ENCODE assay signal across 1 cellular context in the genomic region with DNA sequence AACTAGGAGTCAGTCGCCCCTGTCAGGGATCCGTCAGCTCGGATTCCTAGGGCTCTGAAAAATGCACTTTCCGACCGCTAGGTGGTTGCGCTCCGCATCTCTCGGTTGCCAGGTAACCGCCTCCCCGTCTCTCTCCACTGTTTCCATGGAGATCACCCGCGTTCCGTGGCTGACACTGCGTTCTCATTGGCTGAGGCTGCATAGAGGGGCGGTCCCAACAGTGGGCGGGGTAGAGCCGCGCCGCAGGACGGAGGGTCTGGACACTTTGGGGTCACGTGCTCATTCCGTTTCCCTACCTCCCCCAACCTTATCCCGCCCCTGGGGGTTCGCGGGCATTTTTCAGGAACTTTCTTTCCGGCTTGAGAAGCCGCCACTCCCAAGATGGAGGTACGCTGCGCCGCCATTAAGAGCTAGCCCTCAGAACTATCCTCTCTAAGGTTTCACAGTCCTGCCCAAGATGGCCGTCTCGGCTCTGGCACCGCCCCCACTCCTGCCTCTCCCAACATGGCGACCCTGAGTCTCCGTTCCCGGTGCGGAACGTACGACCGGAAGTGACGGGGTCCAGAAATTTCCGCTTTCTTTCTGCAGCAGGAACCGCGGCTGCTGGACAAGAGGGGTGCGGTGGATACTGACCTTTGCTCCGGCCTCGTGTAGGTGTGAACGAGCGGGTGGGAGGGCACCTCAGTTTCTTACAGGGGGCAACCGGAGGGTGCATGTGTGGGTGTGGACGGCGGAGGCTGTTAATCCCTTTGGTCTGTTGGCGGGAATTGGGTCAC.
TF ChIP-seq lines count a peak whose summit lies in the region.

A gene (minus strand): TSS at position 65 of the 776 bp plus-strand sequence. CDS start 105 bp downstream, outside the sequence.
A gene with protein sequence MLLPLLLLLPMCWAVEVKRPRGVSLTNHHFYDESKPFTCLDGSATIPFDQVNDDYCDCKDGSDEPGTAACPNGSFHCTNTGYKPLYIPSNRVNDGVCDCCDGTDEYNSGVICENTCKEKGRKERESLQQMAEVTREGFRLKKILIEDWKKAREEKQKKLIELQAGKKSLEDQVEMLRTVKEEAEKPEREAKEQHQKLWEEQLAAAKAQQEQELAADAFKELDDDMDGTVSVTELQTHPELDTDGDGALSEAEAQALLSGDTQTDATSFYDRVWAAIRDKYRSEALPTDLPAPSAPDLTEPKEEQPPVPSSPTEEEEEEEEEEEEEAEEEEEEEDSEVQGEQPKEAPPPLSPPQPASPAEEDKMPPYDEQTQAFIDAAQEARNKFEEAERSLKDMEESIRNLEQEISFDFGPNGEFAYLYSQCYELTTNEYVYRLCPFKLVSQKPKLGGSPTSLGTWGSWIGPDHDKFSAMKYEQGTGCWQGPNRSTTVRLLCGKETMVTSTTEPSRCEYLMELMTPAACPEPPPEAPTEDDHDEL (plus strand): TSS at position 579 of the 776 bp plus-strand sequence. CDS start 483 bp downstream, outside the sequence.

TF ChIP-seq in HepG2, 621 proteins besides CTCF, POLR2A, EP300 and RAD21 (continued from another document and continues in another):
- TF ChIP-seq, protein P1, sequence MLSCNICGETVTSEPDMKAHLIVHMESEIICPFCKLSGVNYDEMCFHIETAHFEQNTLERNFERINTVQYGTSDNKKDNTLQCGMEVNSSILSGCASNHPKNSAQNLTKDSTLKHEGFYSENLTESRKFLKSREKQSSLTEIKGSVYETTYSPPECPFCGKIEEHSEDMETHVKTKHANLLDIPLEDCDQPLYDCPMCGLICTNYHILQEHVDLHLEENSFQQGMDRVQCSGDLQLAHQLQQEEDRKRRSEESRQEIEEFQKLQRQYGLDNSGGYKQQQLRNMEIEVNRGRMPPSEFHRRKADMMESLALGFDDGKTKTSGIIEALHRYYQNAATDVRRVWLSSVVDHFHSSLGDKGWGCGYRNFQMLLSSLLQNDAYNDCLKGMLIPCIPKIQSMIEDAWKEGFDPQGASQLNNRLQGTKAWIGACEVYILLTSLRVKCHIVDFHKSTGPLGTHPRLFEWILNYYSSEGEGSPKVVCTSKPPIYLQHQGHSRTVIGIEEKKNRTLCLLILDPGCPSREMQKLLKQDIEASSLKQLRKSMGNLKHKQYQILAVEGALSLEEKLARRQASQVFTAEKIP (CRISPR knock-in tag; IDR thresholded peaks at IDR 0.05; ENCODE audit: borderline replicate concordance) = no peak
- TF ChIP-seq ZNF839 (CRISPR knock-in tag; IDR thresholded peaks at IDR 0.05; ENCODE audit: borderline replicate concordance) = no peak; the same call in 1 of the 2 replicates
- TF ChIP-seq, protein P2, sequence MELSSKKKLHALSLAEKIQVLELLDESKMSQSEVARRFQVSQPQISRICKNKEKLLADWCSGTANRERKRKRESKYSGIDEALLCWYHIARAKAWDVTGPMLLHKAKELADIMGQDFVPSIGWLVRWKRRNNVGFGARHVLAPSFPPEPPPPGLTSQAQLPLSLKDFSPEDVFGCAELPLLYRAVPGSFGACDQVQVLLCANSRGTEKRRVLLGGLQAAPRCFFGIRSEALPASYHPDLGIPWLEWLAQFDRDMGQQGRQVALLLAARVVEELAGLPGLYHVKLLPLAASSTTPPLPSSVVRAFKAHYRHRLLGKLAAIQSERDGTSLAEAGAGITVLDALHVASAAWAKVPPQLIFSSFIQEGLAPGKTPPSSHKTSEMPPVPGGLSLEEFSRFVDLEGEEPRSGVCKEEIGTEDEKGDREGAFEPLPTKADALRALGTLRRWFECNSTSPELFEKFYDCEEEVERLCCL (CRISPR knock-in tag; IDR thresholded peaks at IDR 0.05; ENCODE audit: borderline replicate concordance) = 0 out of 2 replicates have a peak, but pooled peaks have one; percentile 28
- no peak for TF ChIP-seq SMARCE1 (IDR thresholded peaks at IDR 0.05; ENCODE audit: borderline replicate concordance)
- TF ChIP-seq, protein P3, sequence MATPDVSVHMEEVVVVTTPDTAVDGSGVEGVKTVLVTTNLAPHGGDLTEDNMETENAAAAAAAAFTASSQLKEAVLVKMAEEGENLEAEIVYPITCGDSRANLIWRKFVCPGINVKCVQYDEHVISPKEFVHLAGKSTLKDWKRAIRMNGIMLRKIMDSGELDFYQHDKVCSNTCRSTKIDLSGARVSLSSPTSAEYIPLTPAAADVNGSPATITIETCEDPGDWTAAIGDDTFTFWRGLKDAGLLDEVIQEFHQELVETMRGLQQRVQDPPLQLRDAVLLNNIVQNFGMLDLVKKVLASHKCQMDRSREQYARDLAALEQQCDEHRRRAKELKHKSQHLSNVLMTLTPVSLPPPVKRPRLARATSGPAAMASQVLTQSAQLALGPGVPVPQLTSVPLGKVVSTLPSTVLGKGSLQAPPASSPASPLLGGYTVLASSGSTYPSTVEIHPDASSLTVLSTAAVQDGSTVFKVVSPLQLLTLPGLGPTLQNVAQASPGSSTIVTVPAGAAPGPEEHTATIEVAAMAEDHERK (CRISPR knock-in tag; IDR thresholded peaks at IDR 0.05; ENCODE audit: low read depth) = peak; percentile 93
- TF ChIP-seq ZNF136 (CRISPR knock-in tag; IDR thresholded peaks at IDR 0.05; ENCODE audit: low read depth) = no peak
- peak; percentile 83 for TF ChIP-seq ETV5 (CRISPR knock-in tag; IDR thresholded peaks at IDR 0.05; ENCODE audit: borderline replicate concordance)
- no peak for TF ChIP-seq ZNF367 (CRISPR knock-in tag; IDR thresholded peaks at IDR 0.05; ENCODE audit: borderline replicate concordance)
- TF ChIP-seq ARNTL (CRISPR knock-in tag; IDR thresholded peaks at IDR 0.05) = 0 out of 2 replicates have a peak, but pooled peaks have one; percentile 18
- TF ChIP-seq ZNF17 (CRISPR knock-in tag; IDR thresholded peaks at IDR 0.05) = no peak
- TF ChIP-seq, protein P4, sequence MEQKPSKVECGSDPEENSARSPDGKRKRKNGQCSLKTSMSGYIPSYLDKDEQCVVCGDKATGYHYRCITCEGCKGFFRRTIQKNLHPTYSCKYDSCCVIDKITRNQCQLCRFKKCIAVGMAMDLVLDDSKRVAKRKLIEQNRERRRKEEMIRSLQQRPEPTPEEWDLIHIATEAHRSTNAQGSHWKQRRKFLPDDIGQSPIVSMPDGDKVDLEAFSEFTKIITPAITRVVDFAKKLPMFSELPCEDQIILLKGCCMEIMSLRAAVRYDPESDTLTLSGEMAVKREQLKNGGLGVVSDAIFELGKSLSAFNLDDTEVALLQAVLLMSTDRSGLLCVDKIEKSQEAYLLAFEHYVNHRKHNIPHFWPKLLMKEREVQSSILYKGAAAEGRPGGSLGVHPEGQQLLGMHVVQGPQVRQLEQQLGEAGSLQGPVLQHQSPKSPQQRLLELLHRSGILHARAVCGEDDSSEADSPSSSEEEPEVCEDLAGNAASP (CRISPR knock-in tag; IDR thresholded peaks at IDR 0.05; ENCODE audit: borderline replicate concordance) = peak; percentile 62
- TF ChIP-seq ZSCAN22 (CRISPR knock-in tag; IDR thresholded peaks at IDR 0.05) = no peak
- TF ChIP-seq, protein P5, sequence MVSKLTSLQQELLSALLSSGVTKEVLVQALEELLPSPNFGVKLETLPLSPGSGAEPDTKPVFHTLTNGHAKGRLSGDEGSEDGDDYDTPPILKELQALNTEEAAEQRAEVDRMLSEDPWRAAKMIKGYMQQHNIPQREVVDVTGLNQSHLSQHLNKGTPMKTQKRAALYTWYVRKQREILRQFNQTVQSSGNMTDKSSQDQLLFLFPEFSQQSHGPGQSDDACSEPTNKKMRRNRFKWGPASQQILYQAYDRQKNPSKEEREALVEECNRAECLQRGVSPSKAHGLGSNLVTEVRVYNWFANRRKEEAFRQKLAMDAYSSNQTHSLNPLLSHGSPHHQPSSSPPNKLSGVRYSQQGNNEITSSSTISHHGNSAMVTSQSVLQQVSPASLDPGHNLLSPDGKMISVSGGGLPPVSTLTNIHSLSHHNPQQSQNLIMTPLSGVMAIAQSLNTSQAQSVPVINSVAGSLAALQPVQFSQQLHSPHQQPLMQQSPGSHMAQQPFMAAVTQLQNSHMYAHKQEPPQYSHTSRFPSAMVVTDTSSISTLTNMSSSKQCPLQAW (CRISPR knock-in tag; IDR thresholded peaks at IDR 0.05) = peak; percentile 97
- TF ChIP-seq, protein P6, sequence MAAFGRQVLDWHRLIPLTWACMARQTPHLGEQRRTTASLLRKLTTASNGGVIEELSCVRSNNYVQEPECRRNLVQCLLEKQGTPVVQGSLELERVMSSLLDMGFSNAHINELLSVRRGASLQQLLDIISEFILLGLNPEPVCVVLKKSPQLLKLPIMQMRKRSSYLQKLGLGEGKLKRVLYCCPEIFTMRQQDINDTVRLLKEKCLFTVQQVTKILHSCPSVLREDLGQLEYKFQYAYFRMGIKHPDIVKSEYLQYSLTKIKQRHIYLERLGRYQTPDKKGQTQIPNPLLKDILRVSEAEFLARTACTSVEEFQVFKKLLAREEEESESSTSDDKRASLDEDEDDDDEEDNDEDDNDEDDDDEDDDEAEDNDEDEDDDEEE (CRISPR knock-in tag; IDR thresholded peaks at IDR 0.05) = peak; percentile 92; the same call in 1 of the 2 replicates
- TF ChIP-seq ATF7-NPFF (CRISPR knock-in tag; IDR thresholded peaks at IDR 0.05; ENCODE audit: low read depth) = no peak
- TF ChIP-seq NR1H2 (CRISPR knock-in tag; IDR thresholded peaks at IDR 0.05; ENCODE audit: borderline replicate concordance, low read depth) = 0 out of 2 replicates have a peak, but pooled peaks have one; percentile 20
- peak; percentile 68 for TF ChIP-seq ASH2L (IDR thresholded peaks at IDR 0.05; ENCODE audit: insufficient read length, low read depth, low read length)
- no peak for TF ChIP-seq SRSF9 (IDR thresholded peaks at IDR 0.05; ENCODE audit: borderline replicate concordance, insufficient read depth, low read depth, low read length, poor library complexity, severe bottlenecking)
- no peak for TF ChIP-seq ZNF282 (IDR thresholded peaks at IDR 0.05; ENCODE audit: partially characterized antibody)
- TF ChIP-seq, protein P7, sequence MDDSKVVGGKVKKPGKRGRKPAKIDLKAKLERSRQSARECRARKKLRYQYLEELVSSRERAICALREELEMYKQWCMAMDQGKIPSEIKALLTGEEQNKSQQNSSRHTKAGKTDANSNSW (CRISPR knock-in tag; IDR thresholded peaks at IDR 0.05; ENCODE audit: borderline replicate concordance) = 0 out of 2 replicates have a peak, but pooled peaks have one; percentile 48
- peak; percentile 38; the same call in 1 of the 2 replicates for TF ChIP-seq ZNF777 (CRISPR knock-in tag; IDR thresholded peaks at IDR 0.05)
- no peak for TF ChIP-seq ZNF713 (CRISPR knock-in tag; IDR thresholded peaks at IDR 0.05)
- TF ChIP-seq, protein P8, sequence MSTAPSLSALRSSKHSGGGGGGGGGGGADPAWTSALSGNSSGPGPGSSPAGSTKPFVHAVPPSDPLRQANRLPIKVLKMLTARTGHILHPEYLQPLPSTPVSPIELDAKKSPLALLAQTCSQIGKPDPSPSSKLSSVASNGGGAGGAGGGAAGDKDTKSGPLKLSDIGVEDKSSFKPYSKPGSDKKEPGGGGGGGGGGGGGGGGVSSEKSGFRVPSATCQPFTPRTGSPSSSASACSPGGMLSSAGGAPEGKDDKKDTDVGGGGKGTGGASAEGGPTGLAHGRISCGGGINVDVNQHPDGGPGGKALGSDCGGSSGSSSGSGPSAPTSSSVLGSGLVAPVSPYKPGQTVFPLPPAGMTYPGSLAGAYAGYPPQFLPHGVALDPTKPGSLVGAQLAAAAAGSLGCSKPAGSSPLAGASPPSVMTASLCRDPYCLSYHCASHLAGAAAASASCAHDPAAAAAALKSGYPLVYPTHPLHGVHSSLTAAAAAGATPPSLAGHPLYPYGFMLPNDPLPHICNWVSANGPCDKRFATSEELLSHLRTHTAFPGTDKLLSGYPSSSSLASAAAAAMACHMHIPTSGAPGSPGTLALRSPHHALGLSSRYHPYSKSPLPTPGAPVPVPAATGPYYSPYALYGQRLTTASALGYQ (CRISPR knock-in tag; IDR thresholded peaks at IDR 0.05) = peak; percentile 24; the same call in 1 of the 2 replicates
- no peak for TF ChIP-seq TOE1 (CRISPR knock-in tag; IDR thresholded peaks at IDR 0.05)
- no peak for TF ChIP-seq ZNF12 (CRISPR knock-in tag; IDR thresholded peaks at IDR 0.05)
- peak; percentile 92 for TF ChIP-seq MXI1 (IDR thresholded peaks at IDR 0.05; ENCODE audit: borderline replicate concordance, low read depth, low read length)
- TF ChIP-seq ZNF33B (CRISPR knock-in tag; IDR thresholded peaks at IDR 0.05) = 0 out of 2 replicates have a peak, but pooled peaks have one; percentile 33
- no peak for TF ChIP-seq ZNF615 (CRISPR knock-in tag; IDR thresholded peaks at IDR 0.05; ENCODE audit: borderline replicate concordance)
- no peak for TF ChIP-seq TSC22D2 (CRISPR knock-in tag; IDR thresholded peaks at IDR 0.05; ENCODE audit: borderline replicate concordance)
- no peak for TF ChIP-seq MLLT10 (CRISPR knock-in tag; IDR thresholded peaks at IDR 0.05)
- TF ChIP-seq, protein P9, sequence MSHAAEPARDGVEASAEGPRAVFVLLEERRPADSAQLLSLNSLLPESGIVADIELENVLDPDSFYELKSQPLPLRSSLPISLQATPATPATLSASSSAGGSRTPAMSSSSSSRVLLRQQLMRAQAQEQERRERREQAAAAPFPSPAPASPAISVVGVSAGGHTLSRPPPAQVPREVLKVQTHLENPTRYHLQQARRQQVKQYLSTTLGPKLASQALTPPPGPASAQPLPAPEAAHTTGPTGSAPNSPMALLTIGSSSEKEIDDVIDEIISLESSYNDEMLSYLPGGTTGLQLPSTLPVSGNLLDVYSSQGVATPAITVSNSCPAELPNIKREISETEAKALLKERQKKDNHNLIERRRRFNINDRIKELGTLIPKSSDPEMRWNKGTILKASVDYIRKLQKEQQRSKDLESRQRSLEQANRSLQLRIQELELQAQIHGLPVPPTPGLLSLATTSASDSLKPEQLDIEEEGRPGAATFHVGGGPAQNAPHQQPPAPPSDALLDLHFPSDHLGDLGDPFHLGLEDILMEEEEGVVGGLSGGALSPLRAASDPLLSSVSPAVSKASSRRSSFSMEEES (CRISPR knock-in tag; IDR thresholded peaks at IDR 0.05) = peak; percentile 56
- 0 out of 4 replicates have a peak, but pooled peaks of 1 of the 2 experiments have one; percentile 23 for TF ChIP-seq NR2F1 (CRISPR knock-in tag; IDR thresholded peaks at IDR 0.05)
- peak; percentile 81; the same call in 1 of the 2 replicates for TF ChIP-seq ELF4 (CRISPR knock-in tag; IDR thresholded peaks at IDR 0.05; ENCODE audit: borderline replicate concordance)
- TF ChIP-seq SAP130 (CRISPR knock-in tag; IDR thresholded peaks at IDR 0.05; ENCODE audit: low read depth) = peak; percentile 86
- TF ChIP-seq ZNF776 (CRISPR knock-in tag; IDR thresholded peaks at IDR 0.05) = no peak
- TF ChIP-seq, protein P10, sequence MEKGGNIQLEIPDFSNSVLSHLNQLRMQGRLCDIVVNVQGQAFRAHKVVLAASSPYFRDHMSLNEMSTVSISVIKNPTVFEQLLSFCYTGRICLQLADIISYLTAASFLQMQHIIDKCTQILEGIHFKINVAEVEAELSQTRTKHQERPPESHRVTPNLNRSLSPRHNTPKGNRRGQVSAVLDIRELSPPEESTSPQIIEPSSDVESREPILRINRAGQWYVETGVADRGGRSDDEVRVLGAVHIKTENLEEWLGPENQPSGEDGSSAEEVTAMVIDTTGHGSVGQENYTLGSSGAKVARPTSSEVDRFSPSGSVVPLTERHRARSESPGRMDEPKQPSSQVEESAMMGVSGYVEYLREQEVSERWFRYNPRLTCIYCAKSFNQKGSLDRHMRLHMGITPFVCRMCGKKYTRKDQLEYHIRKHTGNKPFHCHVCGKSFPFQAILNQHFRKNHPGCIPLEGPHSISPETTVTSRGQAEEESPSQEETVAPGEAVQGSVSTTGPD (CRISPR knock-in tag; IDR thresholded peaks at IDR 0.05) = no peak
- peak; percentile 62; the same call in 1 of the 2 replicates for TF ChIP-seq AKAP8 (CRISPR knock-in tag; IDR thresholded peaks at IDR 0.05)
- peak; percentile 76 for TF ChIP-seq PHF21A (CRISPR knock-in tag; IDR thresholded peaks at IDR 0.05)
- peak; percentile 92 for TF ChIP-seq SP4 (CRISPR knock-in tag; IDR thresholded peaks at IDR 0.05)
- TF ChIP-seq MED8 (CRISPR knock-in tag; IDR thresholded peaks at IDR 0.05; ENCODE audit: insufficient replicate concordance) = peak; percentile 52
- TF ChIP-seq ZMYM4 (CRISPR knock-in tag; IDR thresholded peaks at IDR 0.05) = peak; percentile 69
